In the genomic region with DNA sequence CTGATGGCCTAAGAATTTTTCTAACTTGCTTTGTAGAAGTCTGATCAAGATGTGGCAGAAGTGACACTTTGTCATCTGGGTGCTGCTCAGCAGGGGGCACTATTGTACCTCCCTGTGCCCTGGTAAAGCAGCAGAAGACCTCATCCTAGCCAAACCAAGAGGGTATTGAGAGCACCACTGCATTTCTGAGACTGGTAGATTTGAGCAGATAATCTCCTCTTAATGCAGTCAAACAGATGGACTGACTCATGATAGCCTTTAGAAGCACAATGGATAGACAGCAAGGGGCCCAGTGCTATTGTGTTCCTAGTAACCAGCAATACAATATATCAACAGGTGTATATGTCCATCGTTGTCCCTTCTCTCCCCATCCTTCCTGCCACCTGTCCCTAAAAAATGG, we compare ENCODE assay signal across 1 cellular context.
TF ChIP-seq lines count a peak whose summit lies in the region.

No MANE protein-coding gene starts in this region.

TF ChIP-seq in H1, 55 proteins besides CTCF, POLR2A, EP300 and RAD21:
- 0 out of 4 replicates have a peak, but pooled peaks of 1 of the 2 experiments have one; percentile 24 for TF ChIP-seq SIN3A (conservative IDR thresholded peaks at IDR 0.05 in 1 of 2, IDR thresholded peaks at IDR 0.05 in 1 of 2; ENCODE audit: low read depth in 1 of 2, low read length in 2 of 2)
- TF ChIP-seq CREB1 (IDR thresholded peaks at IDR 0.05) = 0 out of 2 replicates have a peak, but pooled peaks have one; percentile 39
- TF ChIP-seq, protein P1, sequence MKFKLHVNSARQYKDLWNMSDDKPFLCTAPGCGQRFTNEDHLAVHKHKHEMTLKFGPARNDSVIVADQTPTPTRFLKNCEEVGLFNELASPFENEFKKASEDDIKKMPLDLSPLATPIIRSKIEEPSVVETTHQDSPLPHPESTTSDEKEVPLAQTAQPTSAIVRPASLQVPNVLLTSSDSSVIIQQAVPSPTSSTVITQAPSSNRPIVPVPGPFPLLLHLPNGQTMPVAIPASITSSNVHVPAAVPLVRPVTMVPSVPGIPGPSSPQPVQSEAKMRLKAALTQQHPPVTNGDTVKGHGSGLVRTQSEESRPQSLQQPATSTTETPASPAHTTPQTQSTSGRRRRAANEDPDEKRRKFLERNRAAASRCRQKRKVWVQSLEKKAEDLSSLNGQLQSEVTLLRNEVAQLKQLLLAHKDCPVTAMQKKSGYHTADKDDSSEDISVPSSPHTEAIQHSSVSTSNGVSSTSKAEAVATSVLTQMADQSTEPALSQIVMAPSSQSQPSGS (IDR thresholded peaks at IDR 0.05; ENCODE audit: low read length) = no peak
TF ChIP-seq in H1: peak in this region for 2.
